ENCODE assay signal across 14 cellular contexts in the genomic region with DNA sequence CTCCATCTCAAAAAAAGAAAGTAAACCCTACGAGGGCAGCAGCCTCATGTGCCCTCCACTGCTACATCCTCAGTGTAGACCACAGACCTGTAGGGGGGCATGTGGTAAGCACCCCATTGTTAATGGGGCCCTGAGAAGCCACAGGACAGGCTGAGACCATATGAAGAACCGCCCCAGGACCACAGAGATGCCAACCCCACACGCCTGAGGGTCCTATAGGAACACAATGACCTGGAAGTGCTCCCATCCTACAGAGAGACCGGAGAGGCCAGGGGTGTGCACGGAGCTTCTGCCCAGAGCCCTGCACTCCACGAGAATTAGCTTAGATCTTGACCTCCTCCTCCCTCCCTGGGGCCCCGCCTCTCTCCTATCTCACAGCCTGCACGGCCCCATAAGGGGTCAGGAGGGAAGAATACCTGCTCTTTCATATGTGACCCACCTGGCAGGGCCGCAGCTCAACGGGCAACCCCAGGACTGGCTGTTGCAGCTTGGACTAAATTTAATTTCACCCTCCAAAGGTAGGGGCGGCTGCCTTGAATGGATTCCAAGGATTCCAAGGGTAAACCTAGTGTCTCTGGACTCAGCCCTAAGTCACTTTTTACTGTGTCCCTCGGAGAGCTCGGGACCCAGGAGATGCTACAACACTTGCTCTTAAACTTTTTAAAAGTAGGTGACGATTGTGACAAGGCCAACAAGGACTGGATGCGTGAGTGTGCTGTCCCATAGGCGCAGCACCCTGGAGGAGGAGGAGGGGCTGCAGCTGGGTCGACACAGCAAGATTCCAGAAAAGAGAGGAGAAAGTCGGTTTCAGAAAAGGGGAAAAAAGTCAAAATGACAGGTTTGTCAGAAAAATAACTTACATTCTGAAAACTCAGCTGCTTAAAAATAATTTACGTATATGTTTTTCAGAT.
"Had no signal": no experiment of that assay in that cellular context is flagged by ENCODE, and none has a peak within 500 bp of the region (broad histone marks: within the 10 kb centered on the region; RNA-seq: fewer than 3 reads in every experiment).

No MANE protein-coding gene starts in this region.

- H3K27ac Mint-ChIP-seq: mesothelial cell of epicardium, type B pancreatic cell had no signal

- H3K9me3 Mint-ChIP-seq: activated CD4-positive, alpha-beta T cell treated with anti-CD3 and anti-CD28 coated beads, Interleukin-2, amount 10 ng/mL, durations not matched to agents 7 days and 5 days; activated naive CD8-positive, alpha-beta T cell treated with anti-CD3 and anti-CD28 coated beads, Interleukin-2, amount 10 ng/mL, durations not matched to agents 7 days and 5 days; mesothelial cell of epicardium; T-cell; type B pancreatic cell had no signal

- H3K27me3 Mint-ChIP-seq: activated CD4-positive, alpha-beta T cell treated with anti-CD3 and anti-CD28 coated beads, Interleukin-2, amount 10 ng/mL, durations not matched to agents 7 days and 5 days; activated naive CD8-positive, alpha-beta T cell treated with anti-CD3 and anti-CD28 coated beads, Interleukin-2, amount 10 ng/mL, durations not matched to agents 7 days and 5 days; T-cell had no signal

- H3K4me3 Mint-ChIP-seq: mesothelial cell of epicardium, type B pancreatic cell had no signal

- H3K9me3 ChIP-seq: ascending aorta, esophagus muscularis mucosa, right lobe of liver, SJSA1, suprapubic skin had no signal

- H3K27ac ChIP-seq: ascending aorta, SJSA1 had no signal

- H3K27me3 ChIP-seq: ascending aorta, esophagus muscularis mucosa, right lobe of liver, suprapubic skin had no signal

- DNase-seq: activated CD4-positive, alpha-beta T cell treated with anti-CD3 and anti-CD28 coated beads, Interleukin-2, amount 10 ng/mL, durations not matched to agents 7 days and 5 days; activated naive CD8-positive, alpha-beta T cell treated with anti-CD3 and anti-CD28 coated beads, Interleukin-2, amount 10 ng/mL, durations not matched to agents 7 days and 5 days; activated T-cell treated with anti-CD3 and anti-CD28 coated beads for 4 hours; islet precursor cell; stimulated activated CD4-positive, alpha-beta T cell treated with anti-CD3 and anti-CD28 coated beads, Interleukin-1b, Interleukin-23, amount 100 ng/mL, for 48 hours; T-cell had no signal

- H3K36me3 Mint-ChIP-seq: activated naive CD8-positive, alpha-beta T cell treated with anti-CD3 and anti-CD28 coated beads, Interleukin-2, amount 10 ng/mL, durations not matched to agents 7 days and 5 days; mesothelial cell of epicardium; T-cell; type B pancreatic cell had no signal

- H3K4me3 ChIP-seq: esophagus muscularis mucosa, SJSA1 had no signal

- H3K4me1 ChIP-seq: SJSA1 had no signal

- H3K36me3 ChIP-seq: ascending aorta, esophagus muscularis mucosa, right lobe of liver, SJSA1, suprapubic skin had no signal

- FAIRE-seq: bronchial epithelial cell had no signal
